Comparison of ENCODE assay signal across 24 cellular contexts in genomic region chr2:89849731-89850130, GRCh38.
"Had no signal": no experiment of that assay in that cellular context is flagged by ENCODE, and none has a peak within 500 bp of the region (broad histone marks: within the 10 kb centered on the region; RNA-seq: fewer than 3 reads in every experiment).

No MANE protein-coding gene starts in this region.

- H3K36me3 Mint-ChIP-seq: memory B cell; naive thymus-derived CD4-positive, alpha-beta T cell had no signal

- H3K27ac ChIP-seq: coronary artery, dorsolateral prefrontal cortex, esophagus muscularis mucosa, foreskin keratinocyte, gastrocnemius medialis, heart right ventricle, left lung, lower lobe of right lung had no signal

- H3K36me3 ChIP-seq: esophagus muscularis mucosa, gastrocnemius medialis, heart right ventricle, left lung, lower lobe of right lung had no signal

- H3K4me3 Mint-ChIP-seq: memory B cell; naive thymus-derived CD4-positive, alpha-beta T cell had no signal

- H3K27me3 ChIP-seq: foreskin keratinocyte had no signal

- H3K27ac Mint-ChIP-seq: memory B cell; naive thymus-derived CD4-positive, alpha-beta T cell had no signal

- ATAC-seq: foreskin keratinocyte; gastrocnemius medialis; left cardiac atrium; left lung; left ventricle myocardium superior; naive thymus-derived CD4-positive, alpha-beta T cell had no signal

- H3K9me3 ChIP-seq: esophagus muscularis mucosa, heart right ventricle, left lung, lower lobe of right lung had no signal

- FAIRE-seq: colon, endothelial cell of umbilical vein, islet of Langerhans, keratinocyte had no signal

- H3K4me3 ChIP-seq: coronary artery, dorsolateral prefrontal cortex, esophagus muscularis mucosa, gastrocnemius medialis, heart right ventricle, left lung, lower lobe of right lung had no signal

- H3K9me3 Mint-ChIP-seq: memory B cell had no signal

- H3K4me1 ChIP-seq: esophagus muscularis mucosa, foreskin keratinocyte, gastrocnemius medialis, heart right ventricle, left lung, lower lobe of right lung had no signal

- DNase-seq: dermis blood vessel endothelial cell; dorsolateral prefrontal cortex; effector CD4-positive, alpha-beta T cell; effector memory CD4-positive, alpha-beta T cell; foreskin keratinocyte; gastrocnemius medialis; glutamatergic neuron; head of caudate nucleus; heart right ventricle; hippocampal formation; left cardiac atrium; left ventricle myocardium superior; lower lobe of right lung; mesendoderm; midbrain; naive thymus-derived CD4-positive, alpha-beta T cell had no signal

- H3K4me1 Mint-ChIP-seq: naive thymus-derived CD4-positive, alpha-beta T cell had no signal
